24 cellular contexts compared by ENCODE assay signal in the genomic region with DNA sequence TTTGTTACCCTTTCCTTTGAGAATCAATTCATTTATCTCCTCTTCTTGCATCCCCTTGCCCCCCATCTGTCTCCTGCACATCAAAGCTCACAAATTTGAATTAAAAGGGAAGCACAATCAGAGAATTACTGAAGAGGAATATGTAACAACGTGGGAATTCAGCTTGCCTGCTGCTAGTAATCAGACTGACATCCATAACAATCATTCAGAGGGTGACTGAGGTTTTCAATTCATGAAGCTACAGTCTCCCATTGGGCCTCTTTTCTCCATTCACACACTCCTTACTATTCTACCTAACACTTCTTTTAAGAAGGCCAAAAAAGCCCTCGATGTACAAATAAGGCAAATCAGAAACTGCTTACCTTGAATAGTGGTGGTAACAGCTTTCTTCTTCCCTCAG.
"Had no signal": no experiment of that assay in that cellular context is flagged by ENCODE, and none has a peak within 500 bp of the region (broad histone marks: within the 10 kb centered on the region; RNA-seq: fewer than 3 reads in every experiment).

No MANE protein-coding gene starts in this region.

- ATAC-seq: heart right ventricle, left cardiac atrium, right lobe of liver had no signal

- H3K9me3 Mint-ChIP-seq: activated naive CD4-positive, alpha-beta T cell treated with anti-CD3 and anti-CD28 coated beads for 36 hours; activated naive CD8-positive, alpha-beta T cell treated with anti-CD3 and anti-CD28 coated beads, Interleukin-2, amount 10 ng/mL, durations not matched to agents 7 days and 5 days; nephron had no signal

- DNase-seq: activated CD4-positive, alpha-beta T cell treated with anti-CD3 and anti-CD28 coated beads for 4 hours; activated CD4-positive, alpha-beta T cell treated with anti-CD3 and anti-CD28 coated beads, Interleukin-2, amount 50 U/mL, for 48 hours; activated CD4-positive, CD25-positive, alpha-beta regulatory T cell; activated CD8-positive, alpha-beta memory T cell treated with anti-CD3 and anti-CD28 coated beads, Interleukin-2, amount 50 U/mL, for 48 hours; activated naive CD4-positive, alpha-beta T cell treated with anti-CD3 and anti-CD28 coated beads for 36 hours; activated naive CD8-positive, alpha-beta T cell treated with anti-CD3 and anti-CD28 coated beads, Interleukin-2, amount 10 ng/mL, durations not matched to agents 7 days and 5 days; amniotic stem cell; cerebellar nuclear complex; cortex of kidney; foreskin fibroblast; heart right ventricle; islet precursor cell; left cardiac atrium; occipital lobe; right lobe of liver; stimulated activated CD4-positive, alpha-beta T cell treated with anti-CD3 and anti-CD28 coated beads, Interleukin-1b, Interleukin-23, amount 100 ng/mL, for 48 hours; stomach; T-helper 1 cell; T1000; testis; trophoblast cell; uterus had no signal

- H3K36me3 ChIP-seq: uterus had no signal

- H3K9me3 ChIP-seq: heart right ventricle, right lobe of liver, stomach, testis, uterus had no signal

- H3K4me1 ChIP-seq: right lobe of liver, stomach, testis, uterus had no signal

- H3K27ac ChIP-seq: heart right ventricle, right lobe of liver, skin epidermis, stomach, testis, uterus had no signal

- H3K4me1 Mint-ChIP-seq: activated naive CD8-positive, alpha-beta T cell treated with anti-CD3 and anti-CD28 coated beads, Interleukin-2, amount 10 ng/mL, durations not matched to agents 7 days and 5 days; nephron had no signal

- H3K27ac Mint-ChIP-seq: activated naive CD4-positive, alpha-beta T cell treated with anti-CD3 and anti-CD28 coated beads for 36 hours; activated naive CD8-positive, alpha-beta T cell treated with anti-CD3 and anti-CD28 coated beads, Interleukin-2, amount 10 ng/mL, durations not matched to agents 7 days and 5 days; nephron had no signal

- H3K4me3 ChIP-seq: heart right ventricle, right lobe of liver, skin epidermis, stomach, testis, uterus had no signal

- H3K4me3 Mint-ChIP-seq: activated naive CD4-positive, alpha-beta T cell treated with anti-CD3 and anti-CD28 coated beads for 36 hours; activated naive CD8-positive, alpha-beta T cell treated with anti-CD3 and anti-CD28 coated beads, Interleukin-2, amount 10 ng/mL, durations not matched to agents 7 days and 5 days; nephron had no signal

- H3K27me3 ChIP-seq: heart right ventricle, right lobe of liver, stomach, testis, uterus had no signal

- H3K27me3 Mint-ChIP-seq: activated naive CD8-positive, alpha-beta T cell treated with anti-CD3 and anti-CD28 coated beads, Interleukin-2, amount 10 ng/mL, durations not matched to agents 7 days and 5 days had no signal
